Comparison of ENCODE assay signal across 9 cellular contexts in the genomic region with DNA sequence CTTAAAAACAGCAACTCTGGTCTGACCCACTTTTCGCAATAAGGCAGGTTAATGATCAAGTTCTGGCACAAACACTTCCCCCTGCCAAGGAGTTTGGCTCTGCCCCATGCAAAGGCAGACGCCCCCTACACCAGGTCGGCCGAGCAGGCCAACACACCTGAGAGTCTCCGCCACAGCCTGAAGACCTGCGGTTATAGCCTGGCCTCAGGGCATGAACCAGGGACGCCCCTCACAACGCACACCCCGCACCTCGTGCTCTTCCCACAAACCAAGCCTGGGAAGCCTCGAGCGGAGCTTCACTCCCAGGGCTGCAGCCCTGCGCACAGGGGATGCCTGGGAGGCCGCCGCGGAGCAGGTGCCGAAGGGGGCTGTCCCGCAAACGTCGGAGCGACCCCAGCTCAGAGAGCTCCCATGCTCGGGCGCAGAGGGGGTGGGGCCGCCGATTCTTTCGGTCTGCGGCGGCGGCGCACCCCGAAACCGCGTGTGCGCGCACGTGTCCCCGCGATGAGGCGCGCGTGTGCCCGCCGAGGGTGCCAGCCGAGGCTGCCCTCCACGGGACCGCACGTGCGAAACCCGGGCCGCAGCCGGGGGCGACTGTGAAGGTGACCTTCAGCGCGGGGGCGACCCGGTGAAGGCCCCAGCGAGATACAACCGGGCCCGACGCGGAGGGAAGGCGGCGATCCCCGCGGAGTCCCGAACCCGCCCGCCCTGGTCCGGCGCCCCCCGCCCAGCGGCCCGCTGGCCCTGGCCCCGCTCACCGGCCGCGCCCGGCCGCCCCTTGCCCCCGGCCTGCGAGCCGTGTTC. TPM values are rescaled to one million over a fixed set of nuclear protein-coding genes. Genes with fewer than 3 reads are reported as not detected.
A peak's percentile ranks its signal among the peaks of the same experiment; 100 is the strongest.
DNase-seq lines count a peak whose midpoint lies in the region; ATAC-seq and TF ChIP-seq lines count a peak whose summit lies in the region.
"Had no signal": no experiment of that assay in that cellular context is flagged by ENCODE, and none has a peak within 500 bp of the region (broad histone marks: within the 10 kb centered on the region; RNA-seq: fewer than 3 reads in every experiment).

No MANE protein-coding gene starts in this region.

- in situ Hi-C loops in G401 (cut with HindIII; ENCODE audit: low sequenced_read_pairs) = no loop called here

- H3K4me2 ChIP-seq in neural cell (ENCODE audit: low read length) = peak overlapping the region; percentile 68

- H3K79me2 ChIP-seq in ACC112 (ENCODE audit: control insufficient read depth, insufficient read depth, low read length, unreplicated experiment) (peaks cover 65% of the 10 kb centered on the region), neural cell (replicated peaks; ENCODE audit: insufficient read depth, low read length) (peaks cover 2% of the 10 kb centered on the region)

- no peak for TF ChIP-seq EP300 in neural cell (conservative IDR thresholded peaks at IDR 0.05; ENCODE audit: poor library complexity, severe bottlenecking)

- H3K9me2 ChIP-seq in neural cell (ENCODE audit: insufficient read depth, low read length) = no peaks in the 10 kb centered on the region

- peak; percentile 51 for DNase-seq in activated CD4-positive, CD25-positive, alpha-beta regulatory T cell treated with anti-CD3 and anti-CD28 coated beads, Interleukin-2, amount 50 U/mL, for 72 hours
- DNase-seq in epithelial cell of proximal tubule (ENCODE audit: low read depth) (peak; percentile 65), G401 (ENCODE audit: low spot score) (no peak), putamen (ENCODE audit: low spot score) (no peak)

- no peaks in the 10 kb centered on the region for H3K9me3 ChIP-seq in neural cell (ENCODE audit: low read length)

- peaks cover 40% of the 10 kb centered on the region for H3K4me1 ChIP-seq in ACC112 (ENCODE audit: control insufficient read depth, insufficient read depth, low read length, unreplicated experiment)

- no peaks in the 10 kb centered on the region for H4K20me1 ChIP-seq in neural cell (ENCODE audit: insufficient read depth)

- ATAC-seq in GM19025 (IDR thresholded peaks at IDR 0.05; ENCODE audit: low read depth, unreplicated experiment) (peak; percentile 8), HG03378 (IDR thresholded peaks at IDR 0.05; ENCODE audit: unreplicated experiment) (peak; percentile 17)

- peak overlapping the region; percentile 62 for H3K9ac ChIP-seq in neural cell (ENCODE audit: low read length)

- TF ChIP-seq RAD21 in neural cell (conservative IDR thresholded peaks at IDR 0.05) = no peak

- no peaks in the 10 kb centered on the region for H3F3A ChIP-seq in neural cell (ENCODE audit: insufficient read depth, low read length, poor library complexity, severe bottlenecking)

- peak overlapping the region; percentile 24 for H2AFZ ChIP-seq in ACC112 (ENCODE audit: low read length, unreplicated experiment)
- no peak overlapping the region for H2AFZ ChIP-seq in neural cell (ENCODE audit: low read depth, low read length)

- TF ChIP-seq CTCF in epithelial cell of proximal tubule (conservative IDR thresholded peaks at IDR 0.05; ENCODE audit: low read depth, low read length) = no peak
- TF ChIP-seq CTCF in neural cell (IDR thresholded peaks at IDR 0.05; ENCODE audit: poor library complexity, severe bottlenecking) = no peak

- H3K27ac ChIP-seq in ACC112 (ENCODE audit: low read depth, low read length) (peak overlapping the region; percentile 37; the same call in 1 of the 2 replicates), neural cell (ENCODE audit: low read length) (no peak overlapping the region)

- H3K4me3 ChIP-seq in ACC112 (ENCODE audit: low read depth, low read length) = peak overlapping the region; percentile 99
- H3K4me3 ChIP-seq in epithelial cell of proximal tubule (ENCODE audit: low read depth, low read length) = peak overlapping the region; percentile 72
- peak overlapping the region; percentile 84 for H3K4me3 ChIP-seq in neural cell (ENCODE audit: low read length)

- H3K27me3 ChIP-seq in ACC112 (ENCODE audit: insufficient read depth, low read length) (no peaks in the 10 kb centered on the region), neural cell (ENCODE audit: insufficient read depth, low read depth, low read length) (no peaks in the 10 kb centered on the region)

- H3K36me3 ChIP-seq in ACC112 (ENCODE audit: insufficient read depth, low read length) (no peaks in the 10 kb centered on the region), neural cell (ENCODE audit: insufficient read depth, low read length) (no peaks in the 10 kb centered on the region)

TF ChIP-seq in neural cell, 6 proteins besides CTCF, POLR2A, EP300 and RAD21:
- TF ChIP-seq SMC3 (conservative IDR thresholded peaks at IDR 0.05; ENCODE audit: poor library complexity) (peak; percentile 30), MXI1 (conservative IDR thresholded peaks at IDR 0.05; ENCODE audit: poor library complexity, severe bottlenecking) (peak; percentile 94), EZH2 (IDR thresholded peaks at IDR 0.05; ENCODE audit: borderline replicate concordance, insufficient read depth, low read length, poor library complexity, severe bottlenecking) (no peak), POLR2AphosphoS5 (IDR thresholded peaks at IDR 0.05) (no peak), TAF1 (IDR thresholded peaks at IDR 0.05; ENCODE audit: low read depth) (no peak)
- TF ChIP-seq, protein P1, sequence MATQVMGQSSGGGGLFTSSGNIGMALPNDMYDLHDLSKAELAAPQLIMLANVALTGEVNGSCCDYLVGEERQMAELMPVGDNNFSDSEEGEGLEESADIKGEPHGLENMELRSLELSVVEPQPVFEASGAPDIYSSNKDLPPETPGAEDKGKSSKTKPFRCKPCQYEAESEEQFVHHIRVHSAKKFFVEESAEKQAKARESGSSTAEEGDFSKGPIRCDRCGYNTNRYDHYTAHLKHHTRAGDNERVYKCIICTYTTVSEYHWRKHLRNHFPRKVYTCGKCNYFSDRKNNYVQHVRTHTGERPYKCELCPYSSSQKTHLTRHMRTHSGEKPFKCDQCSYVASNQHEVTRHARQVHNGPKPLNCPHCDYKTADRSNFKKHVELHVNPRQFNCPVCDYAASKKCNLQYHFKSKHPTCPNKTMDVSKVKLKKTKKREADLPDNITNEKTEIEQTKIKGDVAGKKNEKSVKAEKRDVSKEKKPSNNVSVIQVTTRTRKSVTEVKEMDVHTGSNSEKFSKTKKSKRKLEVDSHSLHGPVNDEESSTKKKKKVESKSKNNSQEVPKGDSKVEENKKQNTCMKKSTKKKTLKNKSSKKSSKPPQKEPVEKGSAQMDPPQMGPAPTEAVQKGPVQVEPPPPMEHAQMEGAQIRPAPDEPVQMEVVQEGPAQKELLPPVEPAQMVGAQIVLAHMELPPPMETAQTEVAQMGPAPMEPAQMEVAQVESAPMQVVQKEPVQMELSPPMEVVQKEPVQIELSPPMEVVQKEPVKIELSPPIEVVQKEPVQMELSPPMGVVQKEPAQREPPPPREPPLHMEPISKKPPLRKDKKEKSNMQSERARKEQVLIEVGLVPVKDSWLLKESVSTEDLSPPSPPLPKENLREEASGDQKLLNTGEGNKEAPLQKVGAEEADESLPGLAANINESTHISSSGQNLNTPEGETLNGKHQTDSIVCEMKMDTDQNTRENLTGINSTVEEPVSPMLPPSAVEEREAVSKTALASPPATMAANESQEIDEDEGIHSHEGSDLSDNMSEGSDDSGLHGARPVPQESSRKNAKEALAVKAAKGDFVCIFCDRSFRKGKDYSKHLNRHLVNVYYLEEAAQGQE (IDR thresholded peaks at IDR 0.05; ENCODE audit: borderline replicate concordance) = no peak

RNA-seq across cellular contexts. Expression of a gene that starts 0.6 kb away (rescaled TPM):
- 65.7 and 107 TPM in 2 replicates for total RNA-seq in epithelial cell of proximal tubule
- 18.6 and 47.5 TPM in 2 replicates for polyA plus RNA-seq in neural cell
- polyA minus RNA-seq in neural cell = 31.8 and 44.8 TPM in 2 replicates
- 54.1 and 58.1 TPM in 2 replicates for total RNA-seq in G401 (2014; rRNA removed; shearing (Covaris generic))

RNA-seq across cellular contexts. Expression of a gene that starts 38.4 kb away (rescaled TPM):
- 0.06 TPM in 1 of 2 replicates, not detected in the other for total RNA-seq in epithelial cell of proximal tubule
- polyA plus RNA-seq in neural cell = 0.32 and 1.2 TPM in 2 replicates
- 1.7 and 2.4 TPM in 2 replicates for polyA minus RNA-seq in neural cell
- 0.06 and 0.31 TPM in 2 replicates for total RNA-seq in G401 (2014; rRNA removed; shearing (Covaris generic))
- total RNA-seq: pulmonary artery endothelial cell had no signal

Comparison
In these comparisons a context has a peak if more than half of its experiments do, and no peak if none do; other contexts are left out.
1. DNase-seq: peak in activated CD4-positive, CD25-positive, alpha-beta regulatory T cell treated with anti-CD3 and anti-CD28 coated beads, Interleukin-2, amount 50 U/mL, for 72 hours (single experiment) and epithelial cell of proximal tubule (single experiment); none in G401 (single experiment) and putamen (single experiment).
2. Peak in every context shown above with its lines, with median percentiles within 50 percentile points of each other: H3K4me3 ChIP-seq.